Comparison of ENCODE assay signal across 8 cellular contexts in genomic region chr17:83079340-83079747, GRCh38. TPM values are rescaled to one million over a fixed set of nuclear protein-coding genes. Genes with fewer than 3 reads are reported as not detected.
DNase-seq lines count a peak whose midpoint lies in the region; ATAC-seq, FAIRE-seq and TF ChIP-seq lines count a peak whose summit lies in the region.

Gene METRNL, plus strand, starts transcription at chr17:83079609. Its CDS starts 207 bp downstream, at chr17:83079816.

- H3K9me3 Mint-ChIP-seq in neural crest cell, result no peaks in the 10 kb centered on the region

- H3K9me3 ChIP-seq in ES-I3 (ENCODE audit: control insufficient read depth, insufficient read depth, low read length) (no peaks in the 10 kb centered on the region), Panc1 (ENCODE audit: control insufficient read depth, insufficient read depth, low read depth, low read length) (no peaks in the 10 kb centered on the region)

- H3K27me3 Mint-ChIP-seq in neural crest cell (ENCODE audit: low read depth), result peaks cover 49% of the 10 kb centered on the region

- no peak within 1 kb of the TSS for H3K27ac ChIP-seq in Panc1 (ENCODE audit: low read length)

- no TSS peak for BruUV-seq in Panc1 (replicated peaks; lab: Mats Ljungman, UMichigan)

- H3K36me3 ChIP-seq in ES-I3 (ENCODE audit: insufficient read depth, low read length) (no peaks in the 10 kb centered on the region), Panc1 (ENCODE audit: control insufficient read depth, insufficient read depth, low read length) (peaks cover 5% of the 10 kb centered on the region; the same call in 1 of the 2 replicates)

- intact Hi-C loops in Panc1 (cut with micrococcal nuclease; ENCODE audit: unreplicated experiment), result no loop called here

- in situ Hi-C loops in Panc1 (cut with HindIII; ENCODE audit: low pct_unique_long_range_greater_than_20kb, low sequenced_read_pairs), result no loop called here

- ATAC-seq in HG02610 (IDR thresholded peaks at IDR 0.05; ENCODE audit: unreplicated experiment) (peak; percentile 36), Panc1 (peak; percentile 81), GM21723 (IDR thresholded peaks at IDR 0.05; ENCODE audit: unreplicated experiment) (no peak)

- peak within 1 kb of the TSS; percentile 69 for H3K9ac ChIP-seq in ES-I3 (ENCODE audit: low read depth, low read length)

- TF ChIP-seq CTCF in Panc1 (IDR thresholded peaks at IDR 0.05), result no peak
- TF ChIP-seq CTCF in neural crest cell (conservative IDR thresholded peaks at IDR 0.05), result no peak
- no peak for TF ChIP-seq CTCF in subcutaneous adipose tissue (IDR thresholded peaks at IDR 0.05; ENCODE audit: low read depth)

- no peak for FAIRE-seq in frontal cortex (lab: Jason Lieb, UNC)

- H3K27me3 ChIP-seq in Panc1 (ENCODE audit: control insufficient read depth, insufficient read depth, low read length), result no peaks in the 10 kb centered on the region

- POLR2A ChIA-PET in Panc1 (lab: Charles Lee), result interaction anchor here (0.6 kb wide), 1 partner anchor 31 kb away, joined by 5 read pairs; no protein-coding TSS in a partner anchor

- no peaks in the 10 kb centered on the region for H3K36me3 Mint-ChIP-seq in neural crest cell (ENCODE audit: low read depth)

- no peak within 1 kb of the TSS for H3K4me3 Mint-ChIP-seq in neural crest cell

- CTCF ChIA-PET in Panc1 (lab: Charles Lee), result no interaction called here

- H3K4me1 Mint-ChIP-seq in neural crest cell, result peaks cover 7% of the 10 kb centered on the region

- H3K4me3 ChIP-seq in Panc1 (ENCODE audit: low read depth in 2 of 2, low read length in 2 of 2), result peak within 1 kb of the TSS; percentile 53 to 61

- no peak for DNase-seq in Panc1 (ENCODE audit: low read depth, low spot score)
- DNase-seq in activated gamma-delta T cell treated with Interleukin-2 at 50 U/mL for 16 hours, result peak; percentile 53
- DNase-seq in frontal cortex (ENCODE audit: low spot score in 2 of 2), result peak; percentile 96 to 98
- DNase-seq in neural crest cell (ENCODE audit: low read depth, low spot score), result peak; percentile 58

- H3K4me1 ChIP-seq in ES-I3 (ENCODE audit: insufficient read depth, low read length) (peaks cover 20% of the 10 kb centered on the region), Panc1 (ENCODE audit: control insufficient read depth, insufficient read depth, low read length) (peaks cover 16% of the 10 kb centered on the region)

- no peak within 1 kb of the TSS for H3K27ac Mint-ChIP-seq in neural crest cell (ENCODE audit: unreplicated experiment)

RNA-seq across cellular contexts. Expression of gene METRNL, which starts in this region (rescaled TPM):
- total RNA-seq in Panc1 (2021; ENCODE audit: unreplicated experiment) (21.0 TPM), frontal cortex (45.2 TPM), neural crest cell (14.7 and 18.2 TPM in 2 replicates), subcutaneous adipose tissue (100 to 1,000 TPM in 2 of 4 donors, 10 to 100 TPM in 2; 53.5 to 114 (median 86.4) TPM)
- 44.9 TPM for polyA plus RNA-seq in Panc1 (2012; ENCODE audit: insufficient read length)
